24 cellular contexts compared by ENCODE assay signal in genomic region chr1:193108471-193108870, GRCh38. TPM values are rescaled to one million over a fixed set of nuclear protein-coding genes. Genes with fewer than 3 reads are reported as not detected.
DNase-seq lines count a peak whose midpoint lies in the region; FAIRE-seq and TF ChIP-seq lines count a peak whose summit lies in the region.
"Had no signal": no experiment of that assay in that cellular context is flagged by ENCODE, and none has a peak within 500 bp of the region (broad histone marks: within the 10 kb centered on the region; RNA-seq: fewer than 3 reads in every experiment).

No MANE protein-coding gene starts in this region.

- TF ChIP-seq POLR2A in prostate gland (IDR thresholded peaks at IDR 0.05), result no peak

- intact Hi-C loops in prostate gland (cut with DNase I), result loop anchor here (10.0 kb wide), 1 partner anchor 634 kb away; no protein-coding TSS in a partner anchor

- H3K27ac ChIP-seq in astrocyte (ENCODE audit: low read depth, low read length) (no peak overlapping the region), prostate gland (peak overlapping the region in 1 of 2 donors; percentile 89), right atrium auricular region (no peak overlapping the region)
- H3K27ac ChIP-seq: A549; BLaER1 treated with 17β-estradiol and CSF1 and Interleukin-3, amounts not matched to agents 10 nM and 100 nM; GM23248 had no signal

- CTCF ChIA-PET in activated naive CD4-positive, alpha-beta T cell treated with anti-CD3 and anti-CD28 coated beads, Interleukin-2, amount 10 ng/mL, durations not matched to agents 7 days and 5 days (lab: Charles Lee), result interaction anchor here (0.8 kb wide), 1 partner anchor 13 kb away, joined by 3 read pairs; the partner anchor contains the start of gene CDC73

- H3K9me3 Mint-ChIP-seq in astrocyte (ENCODE audit: unreplicated experiment), result no peaks in the 10 kb centered on the region
- no peaks in the 10 kb centered on the region for H3K9me3 Mint-ChIP-seq in activated naive CD4-positive, alpha-beta T cell treated with anti-CD3 and anti-CD28 coated beads, Interleukin-2, amount 10 ng/mL, durations not matched to agents 7 days and 5 days
- H3K9me3 Mint-ChIP-seq: CD4-positive, alpha-beta memory T cell had no signal

- H2AFZ ChIP-seq in astrocyte (ENCODE audit: low read depth, low read length), result no peak overlapping the region
- H2AFZ ChIP-seq: GM23248 had no signal

- 33% methylated on average over 3 of the region's 3 CpGs for WGBS in prostate gland

- H3K4me3 ChIP-seq in LNCaP clone FGC (ENCODE audit: low read depth, low read length) (no peak overlapping the region), astrocyte (ENCODE audit: insufficient read depth, low read depth, low read length) (no peak overlapping the region), prostate gland (no peak overlapping the region), right atrium auricular region (no peak overlapping the region)
- H3K4me3 ChIP-seq: A549; BLaER1 treated with 17β-estradiol and CSF1 and Interleukin-3, amounts not matched to agents 10 nM and 100 nM; GM23248 had no signal

- DNase-seq in LNCaP clone FGC (ENCODE audit: low read depth), result peak; percentile 92
- no peak for DNase-seq in astrocyte (ENCODE audit: low read depth)
- DNase-seq in prostate gland (ENCODE audit: low spot score), result peak; percentile 46
- no peak for DNase-seq in activated naive CD4-positive, alpha-beta T cell treated with anti-CD3 and anti-CD28 coated beads, Interleukin-2, amount 10 ng/mL, durations not matched to agents 7 days and 5 days
- DNase-seq in GM03348 (ENCODE audit: low spot score), result no peak
- no peak for DNase-seq in right atrium auricular region (ENCODE audit: low spot score)
- DNase-seq: 8988T; ACHN; AML-193; BE2C; Calu3; CD4-positive, alpha-beta memory T cell; COR-L47; DMS53; DMS79 treated with DMSO at 0.1 percent for 48 hours; GF-D8; GM23248; H7; HCEC 1CT had no signal

- H3K9ac ChIP-seq in astrocyte (ENCODE audit: low read length), result no peak overlapping the region
- H3K9ac ChIP-seq: BLaER1 treated with 17β-estradiol and CSF1 and Interleukin-3, amounts not matched to agents 10 nM and 100 nM; GM23248 had no signal

- no peak for TF ChIP-seq CTCF in LNCaP clone FGC (IDR thresholded peaks at IDR 0.05; ENCODE audit: control insufficient read depth, extremely low read depth, insufficient read depth)
- no peak for TF ChIP-seq CTCF in astrocyte (IDR thresholded peaks at IDR 0.05; ENCODE audit: insufficient read depth, low read depth, low read length)
- TF ChIP-seq CTCF in prostate gland (IDR thresholded peaks at IDR 0.05), result no peak
- no peak for TF ChIP-seq CTCF in right atrium auricular region (IDR thresholded peaks at IDR 0.05)

- no peak overlapping the region for H3K4me2 ChIP-seq in astrocyte (ENCODE audit: low read length)
- H3K4me2 ChIP-seq: A549; BLaER1 treated with 17β-estradiol and CSF1 and Interleukin-3, amounts not matched to agents 10 nM and 100 nM had no signal

- peaks cover 2% of the 10 kb centered on the region for H3K36me3 Mint-ChIP-seq in astrocyte (ENCODE audit: low read depth, unreplicated experiment)
- no peaks in the 10 kb centered on the region for H3K36me3 Mint-ChIP-seq in activated naive CD4-positive, alpha-beta T cell treated with anti-CD3 and anti-CD28 coated beads, Interleukin-2, amount 10 ng/mL, durations not matched to agents 7 days and 5 days

- peaks cover 3% of the 10 kb centered on the region for H4K20me1 ChIP-seq in astrocyte (ENCODE audit: insufficient read depth, low read length)

- H3K79me2 ChIP-seq in astrocyte (ENCODE audit: insufficient read depth, low read length), result peaks cover 10% of the 10 kb centered on the region

- H3K4me1 Mint-ChIP-seq in astrocyte (ENCODE audit: low read depth, unreplicated experiment), result peaks cover 27% of the 10 kb centered on the region
- peaks cover 19% of the 10 kb centered on the region for H3K4me1 Mint-ChIP-seq in activated naive CD4-positive, alpha-beta T cell treated with anti-CD3 and anti-CD28 coated beads, Interleukin-2, amount 10 ng/mL, durations not matched to agents 7 days and 5 days

- H3K36me3 ChIP-seq in astrocyte (ENCODE audit: insufficient read depth, low read length) (no peaks in the 10 kb centered on the region), prostate gland (no peaks in the 10 kb centered on the region), right atrium auricular region (no peaks in the 10 kb centered on the region)
- H3K36me3 ChIP-seq: BE2C; BLaER1 treated with 17β-estradiol and CSF1 and Interleukin-3, amounts not matched to agents 10 nM and 100 nM had no signal

- FAIRE-seq in astrocyte (lab: Jason Lieb, UNC), result no peak
- FAIRE-seq: A549, GM12892, GM19239, H1 had no signal

- H3K27me3 ChIP-seq in astrocyte (ENCODE audit: insufficient read depth, low read length), result no peaks in the 10 kb centered on the region
- H3K27me3 ChIP-seq in prostate gland (replicated peaks; ENCODE audit: insufficient read depth), result no peaks in the 10 kb centered on the region
- no peaks in the 10 kb centered on the region for H3K27me3 ChIP-seq in right atrium auricular region
- H3K27me3 ChIP-seq: BE2C; BLaER1 treated with 17β-estradiol and CSF1 and Interleukin-3, amounts not matched to agents 10 nM and 100 nM had no signal

- H3K9me3 ChIP-seq in astrocyte (ENCODE audit: insufficient read depth, low read depth, low read length) (no peaks in the 10 kb centered on the region), prostate gland (no peaks in the 10 kb centered on the region), right atrium auricular region (no peaks in the 10 kb centered on the region)
- H3K9me3 ChIP-seq: A549; BE2C; BLaER1 treated with 17β-estradiol and CSF1 and Interleukin-3, amounts not matched to agents 10 nM and 100 nM had no signal

- peak overlapping the region; percentile 8 for H3K27ac Mint-ChIP-seq in astrocyte (ENCODE audit: unreplicated experiment)
- H3K27ac Mint-ChIP-seq in activated naive CD4-positive, alpha-beta T cell treated with anti-CD3 and anti-CD28 coated beads, Interleukin-2, amount 10 ng/mL, durations not matched to agents 7 days and 5 days, result no peak overlapping the region
- H3K27ac Mint-ChIP-seq: CD4-positive, alpha-beta memory T cell had no signal

- H3K27me3 Mint-ChIP-seq in astrocyte (ENCODE audit: low read depth, unreplicated experiment), result no peaks in the 10 kb centered on the region
- peaks cover 20% of the 10 kb centered on the region for H3K27me3 Mint-ChIP-seq in activated naive CD4-positive, alpha-beta T cell treated with anti-CD3 and anti-CD28 coated beads, Interleukin-2, amount 10 ng/mL, durations not matched to agents 7 days and 5 days
- H3K27me3 Mint-ChIP-seq: CD4-positive, alpha-beta memory T cell had no signal

- peaks cover 24% of the 10 kb centered on the region for H3K4me1 ChIP-seq in astrocyte (ENCODE audit: insufficient read depth, low read length)
- peaks cover 7% of the 10 kb centered on the region for H3K4me1 ChIP-seq in prostate gland (replicated peaks)
- H3K4me1 ChIP-seq in right atrium auricular region, result peaks cover 0 to 8% of the 10 kb centered on the region in 2 donors
- H3K4me1 ChIP-seq: BE2C had no signal

- no peak overlapping the region for H3K4me3 Mint-ChIP-seq in astrocyte (ENCODE audit: unreplicated experiment)
- no peak overlapping the region for H3K4me3 Mint-ChIP-seq in activated naive CD4-positive, alpha-beta T cell treated with anti-CD3 and anti-CD28 coated beads, Interleukin-2, amount 10 ng/mL, durations not matched to agents 7 days and 5 days

RNA-seq across cellular contexts. Expression of gene GLRX2, which starts 3.3 kb away (rescaled TPM):
- total RNA-seq in astrocyte, result 37.0 and 37.1 TPM in 2 replicates
- 10 to 100 TPM in 1 of 2 donors, 1 to 10 TPM in 1; 6.5 to 13.6 TPM for total RNA-seq in prostate gland
- total RNA-seq in right atrium auricular region, result 10 to 100 TPM in 1 of 2 donors, 1 to 10 TPM in 1; 6.8 to 12.1 TPM

RNA-seq across cellular contexts. Expression of gene CDC73, which starts 13.4 kb away (rescaled TPM):
- 72.9 and 77.7 TPM in 2 replicates for total RNA-seq in astrocyte
- total RNA-seq in prostate gland, result 10 to 100 TPM; 36.2 to 48.0 TPM
- total RNA-seq in right atrium auricular region, result 10 to 100 TPM; 27.8 to 30.1 TPM

RNA-seq across cellular contexts. Expression of gene RO60, which starts 49.1 kb away (rescaled TPM):
- total RNA-seq in astrocyte (120 and 134 TPM in 2 replicates), prostate gland (10 to 100 TPM; 92.8 to 93.8 TPM), right atrium auricular region (10 to 100 TPM; 58.9 to 64.4 TPM)

RNA-seq across cellular contexts. Expression of gene UCHL5, which starts 49.3 kb away (rescaled TPM):
- 26.4 and 33.3 TPM in 2 replicates for total RNA-seq in astrocyte
- 10 to 100 TPM; 28.7 to 36.9 TPM for total RNA-seq in prostate gland
- total RNA-seq in right atrium auricular region, result 10 to 100 TPM; 18.9 to 32.9 TPM

Comparison
In these comparisons a context has a peak if more than half of its experiments do, and no peak if none do; other contexts are left out.
1. DNase-seq: peak in LNCaP clone FGC (single experiment) and prostate gland (single experiment); none in astrocyte (single experiment), activated naive CD4-positive, alpha-beta T cell treated with anti-CD3 and anti-CD28 coated beads, Interleukin-2, amount 10 ng/mL, durations not matched to agents 7 days and 5 days (single experiment), GM03348 (single experiment) and right atrium auricular region (single experiment).